Comparison of ENCODE assay signal across 19 cellular contexts in genomic region chr13:34070544-34071303, GRCh38.
DNase-seq lines count a peak whose midpoint lies in the region; ATAC-seq, FAIRE-seq and TF ChIP-seq lines count a peak whose summit lies in the region.
"Had no signal": no experiment of that assay in that cellular context is flagged by ENCODE, and none has a peak within 500 bp of the region (broad histone marks: within the 10 kb centered on the region; RNA-seq: fewer than 3 reads in every experiment).

No MANE protein-coding gene starts in this region.

- ATAC-seq in SK-N-SH treated with all-trans-retinoic acid at 6 μM for 48 hours = no peak
- ATAC-seq: A549, GM12878 had no signal

- WGBS in SK-N-SH (ENCODE audit: low lambda C conversion rate) = 82% methylated on average over 2 of the region's 2 CpGs
- WGBS in smooth muscle cell (ENCODE audit: low lambda C conversion rate) = 82% methylated on average over 2 of the region's 2 CpGs
- WGBS in small intestine, 3 donors = 92 to 94% (median 94%) methylated on average over 2 of the region's 2 CpGs

- CTCF ChIA-PET in SK-N-SH (lab: Yijun Ruan, JAX) = interaction anchor here (1.6 kb wide), 1 partner anchor 271 kb away, joined by 5 read pairs; no protein-coding TSS in a partner anchor

- TF ChIP-seq RAD21 in SK-N-SH (IDR thresholded peaks at IDR 0.05; ENCODE audit: low read length) = no peak

- FAIRE-seq in small intestine (lab: Jason Lieb, UNC) = no peak
- FAIRE-seq: A549, GM12878 had no signal

- H3K79me2 ChIP-seq in SK-N-SH (ENCODE audit: insufficient read depth) (no peaks in the 10 kb centered on the region), smooth muscle cell (ENCODE audit: low read depth) (no peaks in the 10 kb centered on the region)

- H3K36me3 ChIP-seq in SK-N-SH (replicated peaks in 1 of 2; ENCODE audit: control insufficient read depth in 1 of 2, insufficient read depth in 2 of 2, low read length in 1 of 2) (no peaks in the 10 kb centered on the region), smooth muscle cell (ENCODE audit: low read depth) (no peaks in the 10 kb centered on the region), small intestine (ENCODE audit: control insufficient read depth in 2 of 2, insufficient read depth in 2 of 2, low read length in 2 of 2) (no peaks in the 10 kb centered on the region)

- DNase-seq in SK-N-SH = no peak
- peak; percentile 74 for DNase-seq in LHCN-M2 (ENCODE audit: low read depth)
- no peak for DNase-seq in epithelial cell of prostate (ENCODE audit: low read depth, low spot score)
- no peak for DNase-seq in smooth muscle cell (lab: John Stamatoyannopoulos, UW; ENCODE audit: unreplicated experiment)
- DNase-seq in NCI-H2227 (lab: John Stamatoyannopoulos, UW; ENCODE audit: unreplicated experiment) = no peak
- no peak for DNase-seq in small intestine
- DNase-seq in activated naive CD4-positive, alpha-beta T cell treated with Interleukin-2 at 50 U/mL for 16 hours = no peak
- DNase-seq: AML-193; Calu3; CD4-positive, alpha-beta memory T cell; DMS79 treated with DMSO at 0.1 percent for 48 hours; GOT3; H7 had no signal

- no peak for TF ChIP-seq EP300 in SK-N-SH (IDR thresholded peaks at IDR 0.05; ENCODE audit: borderline replicate concordance in 1 of 2, low read depth in 1 of 2, low read length in 1 of 2)

- H3K4me1 ChIP-seq in SK-N-SH (ENCODE audit: control insufficient read depth in 1 of 2, insufficient read depth in 2 of 2, low read depth in 1 of 2, low read length in 1 of 2) (no peaks in the 10 kb centered on the region), smooth muscle cell (ENCODE audit: low read depth) (no peaks in the 10 kb centered on the region), small intestine (ENCODE audit: control insufficient read depth in 2 of 2, insufficient read depth in 1 of 2, low read depth in 1 of 2, low read length in 1 of 2) (no peaks in the 10 kb centered on the region)
- H3K4me1 ChIP-seq: A549 had no signal

- no peaks in the 10 kb centered on the region; the same call in 1 of the 2 replicates for H3K9me2 ChIP-seq in SK-N-SH

- H3K27me3 ChIP-seq in SK-N-SH (ENCODE audit: insufficient read depth) (no peaks in the 10 kb centered on the region), smooth muscle cell (ENCODE audit: low read depth) (no peaks in the 10 kb centered on the region), small intestine (ENCODE audit: control insufficient read depth in 2 of 2, insufficient read depth in 2 of 2, low read length in 2 of 2) (no peaks in the 10 kb centered on the region)

- H3K4me3 ChIP-seq in SK-N-SH (ENCODE audit: low read depth in 2 of 2, low read length in 1 of 2) (no peak overlapping the region), smooth muscle cell (no peak overlapping the region), small intestine (ENCODE audit: low read depth in 1 of 2, low read length in 2 of 2) (no peak overlapping the region)
- H3K4me3 ChIP-seq: A549, GM12878 had no signal

- H2AFZ ChIP-seq in SK-N-SH (ENCODE audit: low read depth) (no peak overlapping the region), smooth muscle cell (ENCODE audit: low read depth) (no peak overlapping the region)

- H3K9me3 ChIP-seq in SK-N-SH (peaks cover 9% of the 10 kb centered on the region), smooth muscle cell (replicated peaks; ENCODE audit: low read depth) (no peaks in the 10 kb centered on the region), small intestine (ENCODE audit: control insufficient read depth, low read depth) (no peaks in the 10 kb centered on the region)

- no peak overlapping the region for H3K9ac ChIP-seq in SK-N-SH
- no peak overlapping the region for H3K9ac ChIP-seq in smooth muscle cell (ENCODE audit: low read depth)

- H3F3A ChIP-seq in SK-N-SH (replicated peaks; ENCODE audit: insufficient read depth) (no peaks in the 10 kb centered on the region), smooth muscle cell (ENCODE audit: low read depth) (no peaks in the 10 kb centered on the region)

- H3K4me2 ChIP-seq in SK-N-SH (no peak overlapping the region), smooth muscle cell (no peak overlapping the region)
- H3K4me2 ChIP-seq: A549 had no signal

- peak overlapping the region in 1 of 2 experiments; percentile 20; a peak in 1 of 4 replicates for H3K27ac ChIP-seq in SK-N-SH (ENCODE audit: low read depth in 2 of 2, low read length in 1 of 2)
- peak overlapping the region; percentile 14 for H3K27ac ChIP-seq in epithelial cell of prostate
- peak overlapping the region; percentile 63 for H3K27ac ChIP-seq in smooth muscle cell (ENCODE audit: low read depth)
- no peak overlapping the region for H3K27ac ChIP-seq in small intestine (ENCODE audit: low read depth in 1 of 2, low read length in 1 of 2)
- H3K27ac ChIP-seq: 22Rv1, A549, C4-2B, HL-60 had no signal

- H4K20me1 ChIP-seq in SK-N-SH (ENCODE audit: insufficient read depth) = no peaks in the 10 kb centered on the region
- H4K20me1 ChIP-seq in smooth muscle cell (ENCODE audit: low read depth) = no peaks in the 10 kb centered on the region

- no peak for TF ChIP-seq CTCF in SK-N-SH (IDR thresholded peaks at IDR 0.05)
- TF ChIP-seq CTCF in smooth muscle cell (IDR thresholded peaks at IDR 0.05; ENCODE audit: borderline replicate concordance, insufficient read depth, poor library complexity, severe bottlenecking) = no peak

- POLR2A ChIA-PET in SK-N-SH (lab: Yijun Ruan, JAX) = interaction anchor here (0.6 kb wide), 1 partner anchor 62 kb away, joined by 3 read pairs; no protein-coding TSS in a partner anchor

TF ChIP-seq in SK-N-SH treated with all-trans-retinoic acid at 6 μM for 48 hours, 23 proteins besides CTCF, POLR2A, EP300 and RAD21:
- peak; percentile 94 for TF ChIP-seq ZNF8 (CRISPR knock-in tag; IDR thresholded peaks at IDR 0.05)
- TF ChIP-seq ZFP3 (CRISPR knock-in tag; IDR thresholded peaks at IDR 0.05) = no peak

TF ChIP-seq in SK-N-SH, 30 proteins besides CTCF, POLR2A, EP300 and RAD21:
- TF ChIP-seq NRF1 (IDR thresholded peaks at IDR 0.05; ENCODE audit: low read depth, low read length) = no peak
- TF ChIP-seq SMC3 (IDR thresholded peaks at IDR 0.05; ENCODE audit: low read depth, low read length) = no peak
- TF ChIP-seq MAX (IDR thresholded peaks at IDR 0.05; ENCODE audit: low read depth) = no peak
- TF ChIP-seq RFX5 (IDR thresholded peaks at IDR 0.05; ENCODE audit: low read length) = no peak
- TF ChIP-seq NFIC (IDR thresholded peaks at IDR 0.05; ENCODE audit: borderline replicate concordance) = no peak
- TF ChIP-seq GABPA (IDR thresholded peaks at IDR 0.05; ENCODE audit: low read depth) = no peak
- TF ChIP-seq EZH2phosphoT487 (IDR thresholded peaks at IDR 0.05; ENCODE audit: borderline replicate concordance, low read depth) = no peak

Comparison
In these comparisons a context has a peak if more than half of its experiments do, and no peak if none do; other contexts are left out.
1. H3K27ac ChIP-seq: peak in epithelial cell of prostate (single experiment) and smooth muscle cell (single experiment); none in small intestine (0 of 2).